11 cellular contexts compared by ENCODE assay signal in genomic region chr5:147508711-147509040, GRCh38. TPM values are rescaled to one million over a fixed set of nuclear protein-coding genes. Genes with fewer than 3 reads are reported as not detected.
DNase-seq lines count a peak whose midpoint lies in the region; ATAC-seq and TF ChIP-seq lines count a peak whose summit lies in the region.
"Had no signal": no experiment of that assay in that cellular context is flagged by ENCODE, and none has a peak within 500 bp of the region (broad histone marks: within the 10 kb centered on the region; RNA-seq: fewer than 3 reads in every experiment).

No MANE protein-coding gene starts in this region.

- peak overlapping the region; percentile 15 to 65 for H3K9ac ChIP-seq in mucosa of rectum (ENCODE audit: low read depth in 1 of 2, low read length in 2 of 2)

- peak overlapping the region; percentile 28 for H3K27ac ChIP-seq in ectodermal cell (ENCODE audit: insufficient read depth, low read depth, low read length, poor library complexity, severe bottlenecking)
- H3K27ac ChIP-seq in mucosa of rectum (ENCODE audit: low read depth in 2 of 2, low read length in 2 of 2), result peak overlapping the region; percentile 34 to 69
- peak overlapping the region in 1 of 3 donors; percentile 78 for H3K27ac ChIP-seq in thyroid gland

- 21 to 25% methylated on average over 7 of the region's 7 CpGs for WGBS in ectodermal cell, 2 experiments
- 28 to 41% methylated on average over 7 of the region's 7 CpGs for WGBS in thyroid gland, 2 donors

- peaks cover 8% of the 10 kb centered on the region for H3K4me1 ChIP-seq in ectodermal cell (ENCODE audit: control insufficient read depth, insufficient read depth, low read length)
- no peaks in the 10 kb centered on the region for H3K4me1 ChIP-seq in mucosa of rectum (ENCODE audit: control insufficient read depth in 2 of 2, insufficient read depth in 2 of 2, low read length in 2 of 2)
- H3K4me1 ChIP-seq in thyroid gland, result peaks cover 4 to 6% of the 10 kb centered on the region in 2 donors

- H3K27ac Mint-ChIP-seq in activated T-cell treated with anti-CD3 and anti-CD28 coated beads, Interleukin-2, amount 50 U/mL, for 72 hours, result no peak overlapping the region
- H3K27ac Mint-ChIP-seq in activated T-cell treated with anti-CD3 and anti-CD28 coated beads, Interleukin-2, amount 50 U/mL, for 24 hours, result no peak overlapping the region
- H3K27ac Mint-ChIP-seq in type B pancreatic cell (peak overlapping the region; percentile 72), T-cell (peak overlapping the region in 1 of 2 donors; percentile 24)
- H3K27ac Mint-ChIP-seq: activated naive CD4-positive, alpha-beta T cell treated with anti-CD3 and anti-CD28 coated beads, Interleukin-2, amount 50 U/mL, for 72 hours; immature natural killer cell had no signal

- H3K36me3 Mint-ChIP-seq in activated T-cell treated with anti-CD3 and anti-CD28 coated beads, Interleukin-2, amount 50 U/mL, for 72 hours (ENCODE audit: insufficient read depth in 2 of 2), result peaks cover 2 to 5% of the 10 kb centered on the region in 2 donors
- H3K36me3 Mint-ChIP-seq in activated T-cell treated with anti-CD3 and anti-CD28 coated beads, Interleukin-2, amount 50 U/mL, for 24 hours (ENCODE audit: low read depth), result no peaks in the 10 kb centered on the region
- H3K36me3 Mint-ChIP-seq in type B pancreatic cell (no peaks in the 10 kb centered on the region), T-cell (no peaks in the 10 kb centered on the region)

- intact Hi-C loops in thyroid gland (cut with DNase I), result no loop called here

- peaks cover 0 to 2% of the 10 kb centered on the region in 2 donors for H3K9me3 Mint-ChIP-seq in activated T-cell treated with anti-CD3 and anti-CD28 coated beads, Interleukin-2, amount 50 U/mL, for 72 hours
- no peaks in the 10 kb centered on the region for H3K9me3 Mint-ChIP-seq in activated T-cell treated with anti-CD3 and anti-CD28 coated beads, Interleukin-2, amount 50 U/mL, for 24 hours
- H3K9me3 Mint-ChIP-seq in type B pancreatic cell (no peaks in the 10 kb centered on the region), T-cell (no peaks in the 10 kb centered on the region)

- H3K4me1 Mint-ChIP-seq in activated T-cell treated with anti-CD3 and anti-CD28 coated beads, Interleukin-2, amount 50 U/mL, for 72 hours (ENCODE audit: low read depth), result peaks cover 6% of the 10 kb centered on the region
- peaks cover 5% of the 10 kb centered on the region for H3K4me1 Mint-ChIP-seq in activated T-cell treated with anti-CD3 and anti-CD28 coated beads, Interleukin-2, amount 50 U/mL, for 24 hours (ENCODE audit: low read depth)
- H3K4me1 Mint-ChIP-seq in type B pancreatic cell (ENCODE audit: unreplicated experiment), result peaks cover 27% of the 10 kb centered on the region
- peaks cover 0 to 7% (median 2%) of the 10 kb centered on the region in 3 donors for H3K4me1 Mint-ChIP-seq in T-cell

- POLR2A ChIA-PET in T-cell (lab: Charles Lee), result no interaction called here

- CTCF ChIA-PET in T-cell (lab: Charles Lee), result no interaction called here

- peak overlapping the region; percentile 78 for H3K4me3 ChIP-seq in ectodermal cell (ENCODE audit: insufficient read depth, low read depth, low read length)
- peak overlapping the region; percentile 64 to 70 for H3K4me3 ChIP-seq in mucosa of rectum (ENCODE audit: low read length in 2 of 2)
- peak overlapping the region in 1 of 3 donors; percentile 46 for H3K4me3 ChIP-seq in thyroid gland (replicated peaks in 1 of 3)

- H3K36me3 ChIP-seq in ectodermal cell (ENCODE audit: control insufficient read depth, insufficient read depth, low read length), result no peaks in the 10 kb centered on the region
- no peaks in the 10 kb centered on the region for H3K36me3 ChIP-seq in mucosa of rectum (ENCODE audit: control insufficient read depth in 2 of 2, insufficient read depth in 2 of 2, low read length in 2 of 2)
- H3K36me3 ChIP-seq in thyroid gland, result no peaks in the 10 kb centered on the region

- H3K27me3 ChIP-seq in ectodermal cell (ENCODE audit: control insufficient read depth, insufficient read depth, low read length, poor library complexity, severe bottlenecking) (peaks cover 16% of the 10 kb centered on the region), mucosa of rectum (ENCODE audit: control insufficient read depth in 2 of 2, insufficient read depth in 2 of 2, low read length in 2 of 2) (peaks cover 3 to 14% of the 10 kb centered on the region in 2 donors), thyroid gland (no peaks in the 10 kb centered on the region)

- no peak for ATAC-seq in activated T-cell treated with anti-CD3 and anti-CD28 coated beads, Interleukin-2, amount 50 U/mL, for 72 hours (replicated peaks in 1 of 2)
- ATAC-seq in T-cell (replicated peaks in 1 of 4), result no peak
- ATAC-seq: activated naive CD4-positive, alpha-beta T cell treated with anti-CD3 and anti-CD28 coated beads, Interleukin-2, amount 50 U/mL, for 72 hours had no signal

- no peak for TF ChIP-seq CTCF in type B pancreatic cell (conservative IDR thresholded peaks at IDR 0.05)
- no peak for TF ChIP-seq CTCF in thyroid gland (IDR thresholded peaks at IDR 0.05)

- peak overlapping the region; percentile 29 to 31 for H3K4me3 Mint-ChIP-seq in activated T-cell treated with anti-CD3 and anti-CD28 coated beads, Interleukin-2, amount 50 U/mL, for 72 hours
- no peak overlapping the region for H3K4me3 Mint-ChIP-seq in activated T-cell treated with anti-CD3 and anti-CD28 coated beads, Interleukin-2, amount 50 U/mL, for 24 hours
- H3K4me3 Mint-ChIP-seq in type B pancreatic cell (peak overlapping the region; percentile 92), T-cell (no peak overlapping the region)

- no peak for DNase-seq in activated T-cell treated with anti-CD3 and anti-CD28 coated beads, Interleukin-2, amount 50 U/mL, for 72 hours
- DNase-seq in activated T-cell treated with anti-CD3 and anti-CD28 coated beads, Interleukin-2, amount 50 U/mL, for 24 hours, result no peak
- DNase-seq in type B pancreatic cell (ENCODE audit: extremely low spot score, unreplicated experiment) (no peak), thyroid gland (no peak), T-cell (no peak), activated T-cell treated with anti-CD3 and anti-CD28 coated beads for 4 hours (no peak)
- DNase-seq: immature natural killer cell, NCI-H2171 had no signal

- no peaks in the 10 kb centered on the region for H3K9me3 ChIP-seq in ectodermal cell (ENCODE audit: control insufficient read depth, low read length)
- H3K9me3 ChIP-seq in mucosa of rectum (ENCODE audit: control insufficient read depth in 2 of 2, low read length in 2 of 2), result no peaks in the 10 kb centered on the region
- H3K9me3 ChIP-seq in thyroid gland, result no peaks in the 10 kb centered on the region

- H3K27me3 Mint-ChIP-seq in activated T-cell treated with anti-CD3 and anti-CD28 coated beads, Interleukin-2, amount 50 U/mL, for 72 hours (ENCODE audit: low read depth), result peaks cover 31% of the 10 kb centered on the region
- peaks cover 61% of the 10 kb centered on the region for H3K27me3 Mint-ChIP-seq in activated T-cell treated with anti-CD3 and anti-CD28 coated beads, Interleukin-2, amount 50 U/mL, for 24 hours
- H3K27me3 Mint-ChIP-seq in type B pancreatic cell, result peaks cover 61% of the 10 kb centered on the region
- peaks cover 29 to 44% of the 10 kb centered on the region in 2 donors for H3K27me3 Mint-ChIP-seq in T-cell

- no peak for TF ChIP-seq POLR2A in thyroid gland (IDR thresholded peaks at IDR 0.05)

RNA-seq across cellular contexts. Expression of gene DPYSL3, which starts 1.2 kb away (rescaled TPM):
- under 1 TPM; 0.05 to 0.12 TPM for total RNA-seq in activated T-cell treated with anti-CD3 and anti-CD28 coated beads, Interleukin-2, amount 50 U/mL, for 72 hours
- 365 TPM for polyA plus RNA-seq in ectodermal cell (2013, experiment 1 of 4)
- polyA plus RNA-seq in ectodermal cell (2013, experiment 2 of 4), result 447 TPM
- 266 TPM for polyA plus RNA-seq in ectodermal cell (2013, experiment 3 of 4)
- 298 TPM for polyA plus RNA-seq in ectodermal cell (2013, experiment 4 of 4)
- 11.9 and 36.0 TPM in 2 replicates for total RNA-seq in type B pancreatic cell (ENCODE audit: low replicate concordance)
- total RNA-seq in thyroid gland, result 10 to 100 TPM; 23.7 to 43.1 (median 28.0) TPM
- total RNA-seq in T-cell, result under 1 TPM; 0.09 to 0.68 (median 0.54) TPM
- polyA plus RNA-seq: immature natural killer cell had no signal

Comparison
In these comparisons a context has a peak if more than half of its experiments do, and no peak if none do; other contexts are left out.
1. H3K4me3 Mint-ChIP-seq: peak in activated T-cell treated with anti-CD3 and anti-CD28 coated beads, Interleukin-2, amount 50 U/mL, for 72 hours (2 of 2) and type B pancreatic cell (single experiment); none in activated T-cell treated with anti-CD3 and anti-CD28 coated beads, Interleukin-2, amount 50 U/mL, for 24 hours (single experiment) and T-cell (0 of 3).